8 cellular contexts compared by ENCODE assay signal in the genomic region with DNA sequence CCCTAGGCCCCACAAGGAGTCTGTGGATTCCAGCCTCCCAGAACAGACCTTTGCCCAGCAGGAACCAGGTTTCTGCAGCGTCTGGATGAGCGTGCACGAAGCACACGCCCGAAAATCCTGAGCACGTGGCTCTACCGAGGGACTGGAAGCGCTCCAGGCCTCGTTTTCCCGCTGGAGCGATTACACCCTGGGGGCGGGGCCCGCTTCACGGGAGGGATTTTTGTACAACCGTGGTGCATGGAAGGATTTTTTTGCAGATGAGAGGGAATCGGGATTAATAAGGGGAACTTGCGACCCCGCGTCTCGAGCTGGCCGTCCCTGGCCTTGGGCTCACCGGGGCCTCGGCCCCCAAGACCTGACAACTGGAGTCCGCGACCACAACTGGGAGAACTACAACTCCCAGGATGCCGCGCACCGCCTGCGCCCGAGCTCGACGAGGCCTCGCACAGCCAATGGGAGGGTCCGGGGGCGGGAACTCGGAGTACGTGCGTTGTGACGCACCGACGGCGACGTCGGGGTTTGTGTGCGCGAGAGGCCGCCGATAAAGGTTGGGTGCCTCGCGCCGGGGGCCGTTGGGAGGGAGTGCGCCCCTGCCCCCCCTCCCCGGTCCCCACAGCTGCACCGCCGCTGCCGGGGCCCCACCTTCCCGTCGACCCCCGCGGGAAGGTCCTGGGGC. TPM values are rescaled to one million over a fixed set of nuclear protein-coding genes. Genes with fewer than 3 reads are reported as not detected.
A peak's percentile ranks its signal among the peaks of the same experiment; 100 is the strongest.
DNase-seq lines count a peak whose midpoint lies in the region; ATAC-seq and TF ChIP-seq lines count a peak whose summit lies in the region.

A gene (plus strand): TSS at position 518 of the 676 bp plus-strand sequence. CDS start 3,294 bp downstream, outside the sequence.

- H3K9me3 ChIP-seq in ovary (no peaks in the 10 kb centered on the region), thyroid gland (no peaks in the 10 kb centered on the region)

- TF ChIP-seq EP300 in ovary (IDR thresholded peaks at IDR 0.05) = no peak

- H3K27me3 Mint-ChIP-seq in activated naive CD8-positive, alpha-beta T cell treated with anti-CD3 and anti-CD28 coated beads for 36 hours = no peaks in the 10 kb centered on the region

- ATAC-seq in HG02623 (IDR thresholded peaks at IDR 0.05; ENCODE audit: unreplicated experiment) (peak; percentile 94), SK-N-SH treated with all-trans-retinoic acid at 6 μM for 48 hours (peak; percentile 94), Right ventricle myocardium inferior (peak; percentile 97)

- DNase-seq in NCI-H1092 treated with DMSO at 0.1 percent for 48 hours (lab: John Stamatoyannopoulos, UW) (peak; percentile 92), Right ventricle myocardium inferior (ENCODE audit: missing footprints) (peak; percentile 100), ovary (peak; percentile 99), thyroid gland (peak; percentile 99)
- peak; percentile 98 for DNase-seq in activated naive CD8-positive, alpha-beta T cell treated with anti-CD3 and anti-CD28 coated beads for 36 hours

- H3K36me3 ChIP-seq in ovary (no peaks in the 10 kb centered on the region), thyroid gland (no peaks in the 10 kb centered on the region)

- TF ChIP-seq POLR2A in ovary (IDR thresholded peaks at IDR 0.05) (peak; percentile 69), thyroid gland (IDR thresholded peaks at IDR 0.05) (peak in 1 of 2 donors; percentile 71)

- H3K4me3 ChIP-seq in GM08714 (ENCODE audit: low read length) (peak within 1 kb of the TSS; percentile 81), ovary (peak within 1 kb of the TSS; percentile 75), thyroid gland (replicated peaks in 1 of 3) (peak within 1 kb of the TSS; percentile 24 to 52 (median 42))

- peaks cover 2% of the 10 kb centered on the region for H3K36me3 Mint-ChIP-seq in activated naive CD8-positive, alpha-beta T cell treated with anti-CD3 and anti-CD28 coated beads for 36 hours

- H3K4me1 ChIP-seq in ovary (ENCODE audit: insufficient read depth) = peaks cover 6% of the 10 kb centered on the region
- peaks cover 40 to 60% of the 10 kb centered on the region in 2 donors for H3K4me1 ChIP-seq in thyroid gland

- intact Hi-C loops in Right ventricle myocardium inferior (cut with DNase I) = no loop called here
- intact Hi-C loops in ovary (cut with DNase I) = no loop called here
- intact Hi-C loops in thyroid gland (cut with DNase I) = no loop called here

- H3K27ac ChIP-seq in ovary = peak within 1 kb of the TSS; percentile 92 to 98
- peak within 1 kb of the TSS; percentile 81 to 98 (median 95) for H3K27ac ChIP-seq in thyroid gland

- peak within 1 kb of the TSS; percentile 93 for H3K27ac Mint-ChIP-seq in activated naive CD8-positive, alpha-beta T cell treated with anti-CD3 and anti-CD28 coated beads for 36 hours

- H3K4me1 Mint-ChIP-seq in activated naive CD8-positive, alpha-beta T cell treated with anti-CD3 and anti-CD28 coated beads for 36 hours = peaks cover 33% of the 10 kb centered on the region

- H3K9me3 Mint-ChIP-seq in activated naive CD8-positive, alpha-beta T cell treated with anti-CD3 and anti-CD28 coated beads for 36 hours = no peaks in the 10 kb centered on the region

- H3K4me3 Mint-ChIP-seq in activated naive CD8-positive, alpha-beta T cell treated with anti-CD3 and anti-CD28 coated beads for 36 hours = peak within 1 kb of the TSS; percentile 89

- TF ChIP-seq CTCF in ovary (IDR thresholded peaks at IDR 0.05) (no peak), thyroid gland (IDR thresholded peaks at IDR 0.05) (no peak)

- no peaks in the 10 kb centered on the region for H3K27me3 ChIP-seq in ovary
- H3K27me3 ChIP-seq in thyroid gland = no peaks in the 10 kb centered on the region

- WGBS in ovary, 3 donors = 0 to 1% (median 0%) methylated on average over 24 to 61 of the region's 61 CpGs
- 1 to 2% methylated on average over 25 to 45 of the region's 61 CpGs for WGBS in thyroid gland, 2 donors

TF ChIP-seq in SK-N-SH treated with all-trans-retinoic acid at 6 μM for 48 hours, 23 proteins besides CTCF, POLR2A, EP300 and RAD21:
- peak; percentile 66; the same call in 1 of the 2 replicates for TF ChIP-seq ZFP3 (CRISPR knock-in tag; IDR thresholded peaks at IDR 0.05)
- TF ChIP-seq OSR1 (CRISPR knock-in tag; IDR thresholded peaks at IDR 0.05) = no peak
- TF ChIP-seq, protein P1, sequence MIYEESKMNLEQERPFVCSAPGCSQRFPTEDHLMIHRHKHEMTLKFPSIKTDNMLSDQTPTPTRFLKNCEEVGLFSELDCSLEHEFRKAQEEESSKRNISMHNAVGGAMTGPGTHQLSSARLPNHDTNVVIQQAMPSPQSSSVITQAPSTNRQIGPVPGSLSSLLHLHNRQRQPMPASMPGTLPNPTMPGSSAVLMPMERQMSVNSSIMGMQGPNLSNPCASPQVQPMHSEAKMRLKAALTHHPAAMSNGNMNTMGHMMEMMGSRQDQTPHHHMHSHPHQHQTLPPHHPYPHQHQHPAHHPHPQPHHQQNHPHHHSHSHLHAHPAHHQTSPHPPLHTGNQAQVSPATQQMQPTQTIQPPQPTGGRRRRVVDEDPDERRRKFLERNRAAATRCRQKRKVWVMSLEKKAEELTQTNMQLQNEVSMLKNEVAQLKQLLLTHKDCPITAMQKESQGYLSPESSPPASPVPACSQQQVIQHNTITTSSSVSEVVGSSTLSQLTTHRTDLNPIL (CRISPR knock-in tag; IDR thresholded peaks at IDR 0.05; ENCODE audit: low read depth) = no peak
- no peak for TF ChIP-seq GLIS3 (CRISPR knock-in tag; IDR thresholded peaks at IDR 0.05)
- TF ChIP-seq ZNF70 (CRISPR knock-in tag; IDR thresholded peaks at IDR 0.05) = peak; percentile 4; the same call in 1 of the 2 replicates
- TF ChIP-seq, protein P2, sequence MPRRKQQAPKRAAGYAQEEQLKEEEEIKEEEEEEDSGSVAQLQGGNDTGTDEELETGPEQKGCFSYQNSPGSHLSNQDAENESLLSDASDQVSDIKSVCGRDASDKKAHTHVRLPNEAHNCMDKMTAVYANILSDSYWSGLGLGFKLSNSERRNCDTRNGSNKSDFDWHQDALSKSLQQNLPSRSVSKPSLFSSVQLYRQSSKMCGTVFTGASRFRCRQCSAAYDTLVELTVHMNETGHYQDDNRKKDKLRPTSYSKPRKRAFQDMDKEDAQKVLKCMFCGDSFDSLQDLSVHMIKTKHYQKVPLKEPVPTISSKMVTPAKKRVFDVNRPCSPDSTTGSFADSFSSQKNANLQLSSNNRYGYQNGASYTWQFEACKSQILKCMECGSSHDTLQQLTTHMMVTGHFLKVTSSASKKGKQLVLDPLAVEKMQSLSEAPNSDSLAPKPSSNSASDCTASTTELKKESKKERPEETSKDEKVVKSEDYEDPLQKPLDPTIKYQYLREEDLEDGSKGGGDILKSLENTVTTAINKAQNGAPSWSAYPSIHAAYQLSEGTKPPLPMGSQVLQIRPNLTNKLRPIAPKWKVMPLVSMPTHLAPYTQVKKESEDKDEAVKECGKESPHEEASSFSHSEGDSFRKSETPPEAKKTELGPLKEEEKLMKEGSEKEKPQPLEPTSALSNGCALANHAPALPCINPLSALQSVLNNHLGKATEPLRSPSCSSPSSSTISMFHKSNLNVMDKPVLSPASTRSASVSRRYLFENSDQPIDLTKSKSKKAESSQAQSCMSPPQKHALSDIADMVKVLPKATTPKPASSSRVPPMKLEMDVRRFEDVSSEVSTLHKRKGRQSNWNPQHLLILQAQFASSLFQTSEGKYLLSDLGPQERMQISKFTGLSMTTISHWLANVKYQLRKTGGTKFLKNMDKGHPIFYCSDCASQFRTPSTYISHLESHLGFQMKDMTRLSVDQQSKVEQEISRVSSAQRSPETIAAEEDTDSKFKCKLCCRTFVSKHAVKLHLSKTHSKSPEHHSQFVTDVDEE (CRISPR knock-in tag; IDR thresholded peaks at IDR 0.05) = peak; percentile 51; the same call in 1 of the 2 replicates
- TF ChIP-seq SNAI2 (CRISPR knock-in tag; IDR thresholded peaks at IDR 0.05) = no peak
- TF ChIP-seq ARNTL (CRISPR knock-in tag; IDR thresholded peaks at IDR 0.05; ENCODE audit: borderline replicate concordance, low read depth) = no peak
- TF ChIP-seq TCF4 (CRISPR knock-in tag; IDR thresholded peaks at IDR 0.05; ENCODE audit: borderline replicate concordance) = no peak

RNA-seq across cellular contexts. Expression of the gene that starts here (rescaled TPM):
- 10 to 100 TPM in 1 of 2 experiments, 1 to 10 TPM in 1; 8.8 to 10.3 TPM for total RNA-seq in activated naive CD8-positive, alpha-beta T cell treated with anti-CD3 and anti-CD28 coated beads for 36 hours
- total RNA-seq in Right ventricle myocardium inferior (5.7 TPM), ovary (10 to 100 TPM in 2 of 7 donors, 1 to 10 TPM in 5; 3.8 to 18.4 (median 8.7) TPM), thyroid gland (10 to 100 TPM in 2 of 4 donors, 1 to 10 TPM in 2; 2.1 to 12.0 (median 6.5) TPM)
- polyA plus RNA-seq in ovary = 1 to 10 TPM in 1 of 2 donors, not detected in 1; 8.7 TPM

Comparison
In these comparisons a context has a peak if more than half of its experiments do, and no peak if none do; other contexts are left out.
1. Peak in every context shown above with its lines: DNase-seq, ATAC-seq, H3K4me3 ChIP-seq and H3K27ac ChIP-seq.